8 cellular contexts compared by ENCODE assay signal in genomic region chr16:51982715-51983680, GRCh38.
DNase-seq lines count a peak whose midpoint lies in the region; ATAC-seq and TF ChIP-seq lines count a peak whose summit lies in the region.

No MANE protein-coding gene starts in this region.

- H3K9me2 ChIP-seq in Karpas-422 (replicated peaks; ENCODE audit: insufficient read depth, low read length) (no peaks in the 10 kb centered on the region), OCI-LY7 (ENCODE audit: insufficient read depth, low read length) (no peaks in the 10 kb centered on the region)

- peak; percentile 71 for DNase-seq in AG10803 (ENCODE audit: low read depth)
- DNase-seq in Karpas-422 = peak; percentile 87
- peak; percentile 66 for DNase-seq in OCI-LY7 (ENCODE audit: low spot score)
- peak; percentile 86 for DNase-seq in choroid plexus epithelial cell (ENCODE audit: low read depth)
- DNase-seq in right lobe of liver = peak in 1 of 3 donors; percentile 57
- no peak for DNase-seq in effector CD8-positive, alpha-beta T cell (lab: John Stamatoyannopoulos, UW)

- H3K9me3 ChIP-seq in Karpas-422 (ENCODE audit: low read length) (no peaks in the 10 kb centered on the region), OCI-LY7 (ENCODE audit: low read length) (no peaks in the 10 kb centered on the region), right lobe of liver (no peaks in the 10 kb centered on the region)

- TF ChIP-seq CTCF in AG10803 (conservative IDR thresholded peaks at IDR 0.05; ENCODE audit: low read length) (peak; percentile 82), GM12874 (IDR thresholded peaks at IDR 0.05; ENCODE audit: insufficient read depth, low read depth, low read length) (peak; percentile 60), OCI-LY7 (conservative IDR thresholded peaks at IDR 0.05; ENCODE audit: low read length) (peak; percentile 93), choroid plexus epithelial cell (conservative IDR thresholded peaks at IDR 0.05; ENCODE audit: low read depth, low read length) (peak; percentile 78), right lobe of liver (IDR thresholded peaks at IDR 0.05) (peak; percentile 74 to 86 (median 78))

- POLR2A ChIA-PET in OCI-LY7 (lab: Charles Lee) = no interaction called here

- H3K27me3 ChIP-seq in Karpas-422 (ENCODE audit: low read length) = no peaks in the 10 kb centered on the region
- H3K27me3 ChIP-seq in right lobe of liver = no peaks in the 10 kb centered on the region

- no peaks in the 10 kb centered on the region for H3K4me1 ChIP-seq in Karpas-422 (ENCODE audit: low read length)
- H3K4me1 ChIP-seq in OCI-LY7 (ENCODE audit: insufficient read depth, low read length, poor library complexity, severe bottlenecking) = no peaks in the 10 kb centered on the region
- H3K4me1 ChIP-seq in right lobe of liver = peaks cover 0 to 25% (median 5%) of the 10 kb centered on the region in 4 donors

- H3K27ac ChIP-seq in Karpas-422 (ENCODE audit: low read length) (no peak overlapping the region), OCI-LY7 (ENCODE audit: low read depth, low read length, poor library complexity, severe bottlenecking) (no peak overlapping the region), right lobe of liver (peak overlapping the region in 1 of 3 donors; percentile 3)

- H3K4me3 ChIP-seq in AG10803 (ENCODE audit: low read length) = no peak overlapping the region
- no peak overlapping the region for H3K4me3 ChIP-seq in Karpas-422 (ENCODE audit: low read length)
- H3K4me3 ChIP-seq in OCI-LY7 (ENCODE audit: low read depth, low read length, poor library complexity, severe bottlenecking) = no peak overlapping the region
- no peak overlapping the region for H3K4me3 ChIP-seq in choroid plexus epithelial cell (ENCODE audit: low read depth, low read length)
- no peak overlapping the region for H3K4me3 ChIP-seq in right lobe of liver

- intact Hi-C loops in OCI-LY7 (cut with micrococcal nuclease; ENCODE audit: unreplicated experiment) = loop anchor here (5.0 kb wide), 1 partner anchor 166 kb away; no protein-coding TSS in a partner anchor
- intact Hi-C loops in right lobe of liver (cut with DNase I) = loop anchor here in 1 of 2 donors (10.0 kb wide), 1 partner anchor 168 kb away; no protein-coding TSS in a partner anchor

- peak; percentile 74 to 76 (median 74) for ATAC-seq in right lobe of liver
- no peak for ATAC-seq in HG02678 (IDR thresholded peaks at IDR 0.05; ENCODE audit: unreplicated experiment)

- CTCF ChIA-PET in OCI-LY7 (lab: Charles Lee; ENCODE audit: unreplicated experiment) = no interaction called here

- no TSS peak for BruUV-seq in OCI-LY7 (replicated peaks; lab: Mats Ljungman, UMichigan)

- no peak overlapping the region for H3K9ac ChIP-seq in Karpas-422 (ENCODE audit: low read length)

- H3K36me3 ChIP-seq in Karpas-422 (ENCODE audit: insufficient read depth, low read length) = no peaks in the 10 kb centered on the region
- H3K36me3 ChIP-seq in OCI-LY7 (ENCODE audit: insufficient read depth, low read length) = no peaks in the 10 kb centered on the region
- no peaks in the 10 kb centered on the region for H3K36me3 ChIP-seq in right lobe of liver

- no peak for TF ChIP-seq POLR2A in right lobe of liver (IDR thresholded peaks at IDR 0.05)

- H4K20me1 ChIP-seq in Karpas-422 (ENCODE audit: insufficient read depth, low read depth, low read length) = no peaks in the 10 kb centered on the region
- no peaks in the 10 kb centered on the region for H4K20me1 ChIP-seq in OCI-LY7 (ENCODE audit: insufficient read depth, low read length)

- no peaks in the 10 kb centered on the region for H3K79me2 ChIP-seq in Karpas-422 (ENCODE audit: low read length)
- no peaks in the 10 kb centered on the region for H3K79me2 ChIP-seq in OCI-LY7 (ENCODE audit: insufficient read depth, low read depth, low read length)

- H2AFZ ChIP-seq in Karpas-422 (ENCODE audit: low read length) (no peak overlapping the region), OCI-LY7 (ENCODE audit: low read length) (no peak overlapping the region)

- H3K4me2 ChIP-seq in Karpas-422 (ENCODE audit: low read depth, low read length, poor library complexity, severe bottlenecking) = no peak overlapping the region
- H3K4me2 ChIP-seq in OCI-LY7 (ENCODE audit: low read length) = no peak overlapping the region

- 19% methylated on average over 11 of the region's 11 CpGs for WGBS in right lobe of liver (ENCODE audit: insufficient coverage, low coverage, low lambda C conversion rate, missing lambda C conversion rate)
